Comparison of ENCODE assay signal across 17 cellular contexts in the genomic region with DNA sequence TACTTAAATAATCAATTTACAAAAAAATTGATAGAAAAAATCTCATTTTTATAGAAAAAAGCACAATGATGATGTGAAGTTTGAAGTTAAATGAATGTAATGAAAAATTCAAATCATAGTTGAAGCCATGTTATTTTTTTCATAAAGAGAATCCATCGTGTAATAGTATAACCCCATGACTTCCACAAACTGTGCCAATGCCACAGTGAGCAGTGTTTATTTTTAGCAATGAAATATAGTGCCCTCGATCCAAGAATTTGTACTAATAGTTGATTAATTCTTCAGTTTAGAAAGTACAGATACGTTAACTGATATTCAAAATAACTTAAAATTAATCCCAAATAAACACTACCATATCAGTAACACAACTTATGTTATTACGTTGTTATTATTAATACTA.
DNase-seq lines count a peak whose midpoint lies in the region; ATAC-seq, FAIRE-seq and TF ChIP-seq lines count a peak whose summit lies in the region.
"Had no signal": no experiment of that assay in that cellular context is flagged by ENCODE, and none has a peak within 500 bp of the region (broad histone marks: within the 10 kb centered on the region; RNA-seq: fewer than 3 reads in every experiment).

No MANE protein-coding gene starts in this region.

- 81 to 87% (median 86%) methylated on average over 4 of the region's 4 CpGs for WGBS in small intestine, 3 donors

- no peak for TF ChIP-seq POLR2A in uterus (IDR thresholded peaks at IDR 0.05)

- H3K27ac ChIP-seq in SK-N-MC = peak overlapping the region; percentile 92; the same call in 1 of the 2 replicates
- no peak overlapping the region for H3K27ac ChIP-seq in kidney (ENCODE audit: low read depth in 2 of 2, low read length in 2 of 2)
- no peak overlapping the region for H3K27ac ChIP-seq in small intestine (ENCODE audit: low read depth in 1 of 2, low read length in 1 of 2)
- no peak overlapping the region for H3K27ac ChIP-seq in uterus
- H3K27ac ChIP-seq: BLaER1 treated with 17β-estradiol and CSF1 and Interleukin-3, amounts not matched to agents 10 nM and 100 nM had no signal

- TF ChIP-seq CTCF in kidney (IDR thresholded peaks at IDR 0.05; ENCODE audit: borderline replicate concordance, extremely low read depth, insufficient read depth) (no peak), uterus (IDR thresholded peaks at IDR 0.05) (no peak), foreskin fibroblast (IDR thresholded peaks at IDR 0.05; ENCODE audit: low read depth, low read length) (no peak)

- H3K4me3 ChIP-seq in SK-N-MC = no peak overlapping the region
- no peak overlapping the region for H3K4me3 ChIP-seq in kidney (ENCODE audit: low read length in 2 of 2)
- H3K4me3 ChIP-seq in small intestine (ENCODE audit: low read depth in 1 of 2, low read length in 2 of 2) = no peak overlapping the region
- no peak overlapping the region for H3K4me3 ChIP-seq in uterus
- no peak overlapping the region for H3K4me3 ChIP-seq in foreskin fibroblast (ENCODE audit: low read depth in 1 of 2, low read length in 2 of 2)
- H3K4me3 ChIP-seq: BLaER1 treated with 17β-estradiol and CSF1 and Interleukin-3, amounts not matched to agents 10 nM and 100 nM had no signal

- peaks cover 60% of the 10 kb centered on the region for H3K36me3 ChIP-seq in SK-N-MC (ENCODE audit: insufficient read depth, low read length)
- no peaks in the 10 kb centered on the region for H3K36me3 ChIP-seq in kidney (ENCODE audit: control insufficient read depth in 1 of 2, insufficient read depth in 2 of 2, low read length in 2 of 2)
- no peaks in the 10 kb centered on the region for H3K36me3 ChIP-seq in small intestine (ENCODE audit: control insufficient read depth in 2 of 2, insufficient read depth in 2 of 2, low read length in 2 of 2)
- no peaks in the 10 kb centered on the region for H3K36me3 ChIP-seq in uterus

- no peak overlapping the region for H3K9ac ChIP-seq in SK-N-MC (ENCODE audit: insufficient read length)
- no peak overlapping the region for H3K9ac ChIP-seq in kidney (ENCODE audit: low read length in 2 of 2)
- H3K9ac ChIP-seq: BLaER1 treated with 17β-estradiol and CSF1 and Interleukin-3, amounts not matched to agents 10 nM and 100 nM had no signal

- intact Hi-C loops in kidney (cut with DNase I) = no loop called here
- intact Hi-C loops in uterus (cut with DNase I; ENCODE audit: low total_unique reads) = no loop called here

- no peak for ATAC-seq in HG02678 (IDR thresholded peaks at IDR 0.05; ENCODE audit: unreplicated experiment)
- ATAC-seq: CD8-positive, alpha-beta T cell; HCT116; HepG2 had no signal

- no peaks in the 10 kb centered on the region for H3K4me1 ChIP-seq in kidney (ENCODE audit: control insufficient read depth in 1 of 2, insufficient read depth in 1 of 2, low read depth in 1 of 2, low read length in 2 of 2)
- no peaks in the 10 kb centered on the region for H3K4me1 ChIP-seq in small intestine (ENCODE audit: control insufficient read depth in 2 of 2, insufficient read depth in 1 of 2, low read depth in 1 of 2, low read length in 1 of 2)
- no peaks in the 10 kb centered on the region for H3K4me1 ChIP-seq in uterus

- no peak for DNase-seq in SK-N-MC (ENCODE audit: low read depth, low spot score)
- no peak for DNase-seq in kidney
- no peak for DNase-seq in small intestine
- no peak for DNase-seq in uterus
- DNase-seq in foreskin fibroblast = no peak
- DNase-seq: CD8-positive, alpha-beta T cell; GDM1; GOT3; H7; HFFc6 had no signal

- H3K27me3 ChIP-seq in small intestine (ENCODE audit: control insufficient read depth in 2 of 2, insufficient read depth in 2 of 2, low read length in 2 of 2) (no peaks in the 10 kb centered on the region), uterus (no peaks in the 10 kb centered on the region)
- H3K27me3 ChIP-seq: BLaER1 treated with 17β-estradiol and CSF1 and Interleukin-3, amounts not matched to agents 10 nM and 100 nM had no signal

- H3K9me3 ChIP-seq in SK-N-MC (ENCODE audit: low read depth, low read length) = no peaks in the 10 kb centered on the region
- H3K9me3 ChIP-seq in kidney (ENCODE audit: control insufficient read depth in 1 of 2, low read length in 2 of 2) = no peaks in the 10 kb centered on the region
- H3K9me3 ChIP-seq in small intestine (ENCODE audit: control insufficient read depth, low read depth) = no peaks in the 10 kb centered on the region
- H3K9me3 ChIP-seq in uterus = no peaks in the 10 kb centered on the region
- H3K9me3 ChIP-seq: BLaER1 treated with 17β-estradiol and CSF1 and Interleukin-3, amounts not matched to agents 10 nM and 100 nM had no signal

- FAIRE-seq in G401.6 (lab: Jason Lieb, UNC) = peak; percentile 3
- FAIRE-seq in kidney (lab: Jason Lieb, UNC) = peak; percentile 74
- FAIRE-seq in small intestine (lab: Jason Lieb, UNC) = peak; percentile 15
- FAIRE-seq: GM12892, GM18507, HepG2 had no signal
